ENCODE assay signal across 21 cellular contexts in genomic region chr2:143875295-143876199, GRCh38.
DNase-seq lines count a peak whose midpoint lies in the region; ATAC-seq and TF ChIP-seq lines count a peak whose summit lies in the region.
"Had no signal": no experiment of that assay in that cellular context is flagged by ENCODE, and none has a peak within 500 bp of the region (broad histone marks: within the 10 kb centered on the region; RNA-seq: fewer than 3 reads in every experiment).

No MANE protein-coding gene starts in this region.

- DNase-seq in GM20000 (ENCODE audit: low spot score) (peak; percentile 13), glutamatergic neuron (no peak), left cardiac atrium (no peak), HuH-7.5 (ENCODE audit: low spot score) (no peak)
- DNase-seq in effector memory CD4-positive, alpha-beta T cell = no peak
- DNase-seq: activated CD4-positive, alpha-beta T cell treated with anti-CD3 and anti-CD28 coated beads for 4 hours; activated naive CD4-positive, alpha-beta T cell; CD8-positive, alpha-beta memory T cell; cerebellar nuclear complex; DMS79 treated with DMSO at 0.1 percent for 48 hours; foreskin melanocyte; kidney; NCI-H1105; NCI-H524 treated with DMSO at 0.1 percent for 48 hours; occipital lobe; SIG-M5; spleen; stimulated activated CD4-positive, alpha-beta T cell treated with anti-CD3 and anti-CD28 coated beads, Interleukin-4, amount 100 ng/mL, for 24 hours had no signal

- ATAC-seq in GM18511 (IDR thresholded peaks at IDR 0.05; ENCODE audit: unreplicated experiment) = peak; percentile 55
- no peak for ATAC-seq in HG03457 (IDR thresholded peaks at IDR 0.05; ENCODE audit: unreplicated experiment)
- no peak for ATAC-seq in left cardiac atrium

- H3K27me3 Mint-ChIP-seq in glutamatergic neuron (ENCODE audit: unreplicated experiment) = peaks cover 7% of the 10 kb centered on the region
- H3K27me3 Mint-ChIP-seq: CD8-positive, alpha-beta memory T cell had no signal

- H3K9me3 ChIP-seq in OCI-LY1 (ENCODE audit: low read length) = peaks cover 4% of the 10 kb centered on the region
- H3K9me3 ChIP-seq in effector memory CD4-positive, alpha-beta T cell (ENCODE audit: control insufficient read depth, low read length) = no peaks in the 10 kb centered on the region

- no peak overlapping the region for H3K27ac ChIP-seq in OCI-LY1 (ENCODE audit: low read depth, low read length, poor library complexity, severe bottlenecking)
- no peak overlapping the region for H3K27ac ChIP-seq in effector memory CD4-positive, alpha-beta T cell (ENCODE audit: insufficient read depth, low read length, poor library complexity, severe bottlenecking)
- H3K27ac ChIP-seq: spleen had no signal

- H4K20me1 ChIP-seq in OCI-LY1 (ENCODE audit: insufficient read depth, low read length) = no peaks in the 10 kb centered on the region

- peaks cover 3% of the 10 kb centered on the region for H3K4me1 ChIP-seq in OCI-LY1 (ENCODE audit: insufficient read depth, low read length, severe bottlenecking)
- H3K4me1 ChIP-seq in effector memory CD4-positive, alpha-beta T cell (ENCODE audit: control insufficient read depth, insufficient read depth, low read length, poor library complexity, severe bottlenecking) = no peaks in the 10 kb centered on the region
- H3K4me1 ChIP-seq: spleen had no signal

- peak overlapping the region; percentile 68; the same call in 1 of the 2 replicates for H2AFZ ChIP-seq in OCI-LY1 (ENCODE audit: low read length)

- no peaks in the 10 kb centered on the region for H3K9me2 ChIP-seq in OCI-LY1 (ENCODE audit: low read depth, low read length)

- no peak overlapping the region for H3K4me3 Mint-ChIP-seq in glutamatergic neuron (ENCODE audit: unreplicated experiment)

- TF ChIP-seq CTCF in GM20000 (IDR thresholded peaks at IDR 0.05; ENCODE audit: extremely low read depth, missing control alignments) = no peak
- no peak for TF ChIP-seq CTCF in OCI-LY1 (IDR thresholded peaks at IDR 0.05; ENCODE audit: low read length)
- TF ChIP-seq CTCF in glutamatergic neuron (IDR thresholded peaks at IDR 0.05; ENCODE audit: partially characterized antibody, unreplicated experiment) = no peak

- intact Hi-C loops in left cardiac atrium (cut with DNase I) = no loop called here

- no peak overlapping the region for H3K4me2 ChIP-seq in OCI-LY1 (ENCODE audit: low read length)

- H3K27ac Mint-ChIP-seq in glutamatergic neuron (ENCODE audit: unreplicated experiment) = peak overlapping the region; percentile 14

- no peaks in the 10 kb centered on the region for H3K36me3 ChIP-seq in OCI-LY1 (ENCODE audit: insufficient read depth, low read length)
- no peaks in the 10 kb centered on the region for H3K36me3 ChIP-seq in effector memory CD4-positive, alpha-beta T cell (ENCODE audit: control insufficient read depth, insufficient read depth, low read length)
- H3K36me3 ChIP-seq: spleen had no signal

- H3K36me3 Mint-ChIP-seq in glutamatergic neuron (ENCODE audit: unreplicated experiment) = peaks cover 16% of the 10 kb centered on the region

- no peaks in the 10 kb centered on the region for H3K79me2 ChIP-seq in OCI-LY1 (ENCODE audit: insufficient read depth, low read length)

- H3K4me3 ChIP-seq in OCI-LY1 (ENCODE audit: low read depth, low read length, poor library complexity, severe bottlenecking) = no peak overlapping the region
- no peak overlapping the region for H3K4me3 ChIP-seq in effector memory CD4-positive, alpha-beta T cell (ENCODE audit: insufficient read depth, low read depth, low read length, poor library complexity, severe bottlenecking)
- H3K4me3 ChIP-seq: spleen had no signal

- H3K9ac ChIP-seq in OCI-LY1 (ENCODE audit: low read length) = no peak overlapping the region

- no peaks in the 10 kb centered on the region for H3K27me3 ChIP-seq in OCI-LY1 (ENCODE audit: insufficient read depth, low read length)
- H3K27me3 ChIP-seq in effector memory CD4-positive, alpha-beta T cell (replicated peaks; ENCODE audit: control insufficient read depth, insufficient read depth, low read length, poor library complexity, severe bottlenecking) = no peaks in the 10 kb centered on the region
- H3K27me3 ChIP-seq: spleen had no signal

- no peaks in the 10 kb centered on the region for H3F3A ChIP-seq in OCI-LY1 (ENCODE audit: insufficient read depth, low read length)

- H3K9me3 Mint-ChIP-seq in glutamatergic neuron (ENCODE audit: unreplicated experiment) = peaks cover 8% of the 10 kb centered on the region

- peaks cover 31% of the 10 kb centered on the region for H3K4me1 Mint-ChIP-seq in glutamatergic neuron (ENCODE audit: low read depth, unreplicated experiment)
